2 cellular contexts compared by ENCODE assay signal in genomic region chr7:99268361-99268908, GRCh38.
TF ChIP-seq lines count a peak whose summit lies in the region.

No MANE protein-coding gene starts in this region.

TF ChIP-seq in A549, 52 proteins besides CTCF, POLR2A, EP300 and RAD21:
- TF ChIP-seq, protein P1, sequence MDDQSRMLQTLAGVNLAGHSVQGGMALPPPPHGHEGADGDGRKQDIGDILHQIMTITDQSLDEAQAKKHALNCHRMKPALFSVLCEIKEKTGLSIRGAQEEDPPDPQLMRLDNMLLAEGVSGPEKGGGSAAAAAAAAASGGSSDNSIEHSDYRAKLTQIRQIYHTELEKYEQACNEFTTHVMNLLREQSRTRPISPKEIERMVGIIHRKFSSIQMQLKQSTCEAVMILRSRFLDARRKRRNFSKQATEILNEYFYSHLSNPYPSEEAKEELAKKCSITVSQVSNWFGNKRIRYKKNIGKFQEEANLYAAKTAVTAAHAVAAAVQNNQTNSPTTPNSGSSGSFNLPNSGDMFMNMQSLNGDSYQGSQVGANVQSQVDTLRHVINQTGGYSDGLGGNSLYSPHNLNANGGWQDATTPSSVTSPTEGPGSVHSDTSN (IDR thresholded peaks at IDR 0.05) = no peak
- TF ChIP-seq GATA3 (IDR thresholded peaks at IDR 0.05; ENCODE audit: borderline replicate concordance) = no peak

TF ChIP-seq in HEK293, 187 proteins besides CTCF, POLR2A, EP300 and RAD21 (continued from another document):
- TF ChIP-seq, protein P2, sequence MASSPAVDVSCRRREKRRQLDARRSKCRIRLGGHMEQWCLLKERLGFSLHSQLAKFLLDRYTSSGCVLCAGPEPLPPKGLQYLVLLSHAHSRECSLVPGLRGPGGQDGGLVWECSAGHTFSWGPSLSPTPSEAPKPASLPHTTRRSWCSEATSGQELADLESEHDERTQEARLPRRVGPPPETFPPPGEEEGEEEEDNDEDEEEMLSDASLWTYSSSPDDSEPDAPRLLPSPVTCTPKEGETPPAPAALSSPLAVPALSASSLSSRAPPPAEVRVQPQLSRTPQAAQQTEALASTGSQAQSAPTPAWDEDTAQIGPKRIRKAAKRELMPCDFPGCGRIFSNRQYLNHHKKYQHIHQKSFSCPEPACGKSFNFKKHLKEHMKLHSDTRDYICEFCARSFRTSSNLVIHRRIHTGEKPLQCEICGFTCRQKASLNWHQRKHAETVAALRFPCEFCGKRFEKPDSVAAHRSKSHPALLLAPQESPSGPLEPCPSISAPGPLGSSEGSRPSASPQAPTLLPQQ (tag by site-specific recombination; IDR thresholded peaks at IDR 0.05) = peak; percentile 91
- TF ChIP-seq MYNN (tag by site-specific recombination; IDR thresholded peaks at IDR 0.05; ENCODE audit: borderline replicate concordance) = no peak
- TF ChIP-seq ZBTB6 (tag by site-specific recombination; IDR thresholded peaks at IDR 0.05) = no peak
- TF ChIP-seq ZXDB (tag by site-specific recombination; IDR thresholded peaks at IDR 0.05) = no peak
- TF ChIP-seq MZF1 (tag by site-specific recombination; IDR thresholded peaks at IDR 0.05; ENCODE audit: borderline replicate concordance) = no peak
- TF ChIP-seq ZNF433 (tag by site-specific recombination; IDR thresholded peaks at IDR 0.05; ENCODE audit: low read depth) = no peak
- TF ChIP-seq ZNF223 (tag by site-specific recombination; IDR thresholded peaks at IDR 0.05) = no peak
- no peak for TF ChIP-seq ZNF341 (tag by site-specific recombination; IDR thresholded peaks at IDR 0.05; ENCODE audit: low read depth)
- TF ChIP-seq ZFP69B (tag by site-specific recombination; IDR thresholded peaks at IDR 0.05) = peak; percentile 83
- TF ChIP-seq RBAK (tag by site-specific recombination; IDR thresholded peaks at IDR 0.05) = no peak
